Comparison of ENCODE assay signal across 6 cellular contexts in the genomic region with DNA sequence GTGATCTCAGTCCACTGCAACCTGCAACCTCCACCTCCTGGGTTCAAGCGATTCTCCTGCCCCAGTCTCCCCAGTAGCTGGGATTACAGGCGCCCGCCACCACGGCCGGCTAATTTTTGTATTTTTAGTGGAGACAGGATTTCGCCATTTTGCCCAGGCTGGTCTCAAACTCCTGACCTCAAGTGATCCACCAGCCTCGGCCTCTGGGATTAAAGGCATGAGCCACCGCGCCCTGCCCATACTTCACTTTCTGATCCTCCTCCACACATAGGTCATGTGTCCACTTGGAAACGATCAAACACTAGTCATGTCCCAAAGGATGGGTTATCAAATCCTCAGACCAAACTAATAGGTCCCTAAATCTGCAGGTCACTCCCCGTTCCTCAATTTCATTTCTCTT. TPM values are rescaled to one million over a fixed set of nuclear protein-coding genes. Genes with fewer than 3 reads are reported as not detected.
DNase-seq lines count a peak whose midpoint lies in the region; ATAC-seq and TF ChIP-seq lines count a peak whose summit lies in the region.
"Not testable (repeated sequence)": the region's sequence is repeated elsewhere in the genome, so short reads cannot be mapped to it uniquely, and the experiment has no call there.

No MANE protein-coding gene starts in this region.

- H3K4me1 ChIP-seq in CD8-positive, alpha-beta memory T cell (ENCODE audit: insufficient read depth, low read length): peaks cover 23% of the 10 kb centered on the region
- peaks cover 23% of the 10 kb centered on the region for H3K4me1 ChIP-seq in OCI-LY3 (ENCODE audit: low read length)
- H3K4me1 ChIP-seq in mesendoderm (ENCODE audit: control insufficient read depth, low read depth, low read length): not testable (repeated sequence)

- H2BK5ac ChIP-seq in mesendoderm (ENCODE audit: low read length): not testable (repeated sequence)

- not testable (repeated sequence) for H4K8ac ChIP-seq in mesendoderm (ENCODE audit: low read depth, low read length)

- peak overlapping the region; percentile 82 for H3K27ac ChIP-seq in CD8-positive, alpha-beta memory T cell (ENCODE audit: low read depth, low read length)
- H3K27ac ChIP-seq in OCI-LY3 (ENCODE audit: low read length); mesendoderm (ENCODE audit: low read depth, low read length): not testable (repeated sequence)
- peak overlapping the region; percentile 93 for H3K27ac ChIP-seq in epithelial cell of prostate

- peaks cover 44% of the 10 kb centered on the region for H3K79me2 ChIP-seq in OCI-LY3 (ENCODE audit: low read length)
- peaks cover 23% of the 10 kb centered on the region for H3K79me2 ChIP-seq in mesendoderm (ENCODE audit: control insufficient read depth, insufficient read depth, low read length)

- not testable (repeated sequence) for H2AK5ac ChIP-seq in mesendoderm (ENCODE audit: low read length)

- not testable (repeated sequence) for H2BK120ac ChIP-seq in mesendoderm (ENCODE audit: low read depth, low read length)

- peak overlapping the region; percentile 73 for H3K4me3 ChIP-seq in CD8-positive, alpha-beta memory T cell (ENCODE audit: low read length)
- H3K4me3 ChIP-seq in OCI-LY3 (ENCODE audit: low read length) (peak overlapping the region; percentile 98), mesendoderm (ENCODE audit: low read length) (peak overlapping the region; percentile 96)

- DNase-seq in CD8-positive, alpha-beta memory T cell; activated naive CD4-positive, alpha-beta T cell treated with anti-CD3 and anti-CD28 coated beads, Interleukin-2, amount 50 U/mL, for 72 hours (ENCODE audit: low spot score in 2 of 2); epithelial cell of prostate (ENCODE audit: low read depth, low spot score); mesendoderm: not testable (repeated sequence)

- H3K4me3 Mint-ChIP-seq in CD8-positive, alpha-beta memory T cell: peak overlapping the region; percentile 98 to 100 (median 99)
- peak overlapping the region; percentile 96 for H3K4me3 Mint-ChIP-seq in stimulated activated memory B cell treated with anti-CD40 and anti-IgM and Interleukin-4, amounts not matched to agents 10 μg/mL and 1 μg/mL and 100 μg/mL, for 72 hours

- not testable (repeated sequence) for H3K27me3 ChIP-seq in CD8-positive, alpha-beta memory T cell (ENCODE audit: insufficient read depth, low read length, poor library complexity, severe bottlenecking); OCI-LY3 (ENCODE audit: low read depth, low read length); mesendoderm (ENCODE audit: insufficient read depth, low read length, poor library complexity)

- H3K56ac ChIP-seq in mesendoderm (ENCODE audit: low read length): peak overlapping the region; percentile 99

- H2AFZ ChIP-seq in OCI-LY3 (ENCODE audit: low read depth, low read length): not testable (repeated sequence)

- not testable (repeated sequence) for ATAC-seq in activated naive CD4-positive, alpha-beta T cell treated with anti-CD3 and anti-CD28 coated beads, Interleukin-2, amount 50 U/mL, for 72 hours; stimulated activated memory B cell treated with anti-CD40 and anti-IgM and Interleukin-4, amounts not matched to agents 10 μg/mL and 1 μg/mL and 100 μg/mL, for 72 hours

- not testable (repeated sequence) for H3K27me3 Mint-ChIP-seq in CD8-positive, alpha-beta memory T cell; stimulated activated memory B cell treated with anti-CD40 and anti-IgM and Interleukin-4, amounts not matched to agents 10 μg/mL and 1 μg/mL and 100 μg/mL, for 72 hours

- POLR2A ChIA-PET in CD8-positive, alpha-beta memory T cell (lab: Charles Lee): not testable (repeated sequence)

- not testable (repeated sequence) for H4K5ac ChIP-seq in mesendoderm (ENCODE audit: low read length)

- not testable (repeated sequence) for H2BK15ac ChIP-seq in mesendoderm (replicated peaks; ENCODE audit: low read depth)

- peaks cover 27 to 42% (median 34%) of the 10 kb centered on the region in 3 donors for H3K4me1 Mint-ChIP-seq in CD8-positive, alpha-beta memory T cell
- peaks cover 26% of the 10 kb centered on the region for H3K4me1 Mint-ChIP-seq in stimulated activated memory B cell treated with anti-CD40 and anti-IgM and Interleukin-4, amounts not matched to agents 10 μg/mL and 1 μg/mL and 100 μg/mL, for 72 hours

- H3K4ac ChIP-seq in mesendoderm (ENCODE audit: low read depth, low read length): not testable (repeated sequence)

- CTCF ChIA-PET in CD8-positive, alpha-beta memory T cell (lab: Charles Lee): not testable (repeated sequence)

- not testable (repeated sequence) for H3K36me3 ChIP-seq in CD8-positive, alpha-beta memory T cell (ENCODE audit: insufficient read depth, low read length); mesendoderm (ENCODE audit: control insufficient read depth, insufficient read depth, low read length)
- H3K36me3 ChIP-seq in OCI-LY3 (replicated peaks; ENCODE audit: low read depth, low read length): peaks cover 16% of the 10 kb centered on the region

- not testable (repeated sequence) for H3K18ac ChIP-seq in mesendoderm (ENCODE audit: low read length)

- H3K36me3 Mint-ChIP-seq in CD8-positive, alpha-beta memory T cell: peaks cover 0 to 32% (median 3%) of the 10 kb centered on the region in 3 donors
- H3K36me3 Mint-ChIP-seq in activated naive CD4-positive, alpha-beta T cell treated with anti-CD3 and anti-CD28 coated beads, Interleukin-2, amount 50 U/mL, for 72 hours: peaks cover 12 to 14% of the 10 kb centered on the region in 2 donors
- H3K36me3 Mint-ChIP-seq in stimulated activated memory B cell treated with anti-CD40 and anti-IgM and Interleukin-4, amounts not matched to agents 10 μg/mL and 1 μg/mL and 100 μg/mL, for 72 hours: peaks cover 15% of the 10 kb centered on the region

- not testable (repeated sequence) for TF ChIP-seq CTCF in OCI-LY3 (IDR thresholded peaks at IDR 0.05; ENCODE audit: low read depth, low read length)

- WGBS in mesendoderm (ENCODE audit: extremely low coverage, insufficient coverage, low lambda C conversion rate): no CpG with 5 or more reads among the region's 11 CpGs

- H3K9ac ChIP-seq in OCI-LY3 (ENCODE audit: low read length) (peak overlapping the region; percentile 95), mesendoderm (ENCODE audit: low read length) (peak overlapping the region; percentile 92)

- peak overlapping the region; percentile 94 for H3K4me2 ChIP-seq in OCI-LY3 (ENCODE audit: low read length)
- H3K4me2 ChIP-seq in mesendoderm (ENCODE audit: low read length): peak overlapping the region; percentile 54

- H3K27ac Mint-ChIP-seq in CD8-positive, alpha-beta memory T cell: peak overlapping the region in 6 of 8 donors; percentile 92 to 99 (median 99)
- H3K27ac Mint-ChIP-seq in activated naive CD4-positive, alpha-beta T cell treated with anti-CD3 and anti-CD28 coated beads, Interleukin-2, amount 50 U/mL, for 72 hours: peak overlapping the region; percentile 100
- peak overlapping the region; percentile 96 for H3K27ac Mint-ChIP-seq in stimulated activated memory B cell treated with anti-CD40 and anti-IgM and Interleukin-4, amounts not matched to agents 10 μg/mL and 1 μg/mL and 100 μg/mL, for 72 hours

- H4K20me1 ChIP-seq in OCI-LY3 (ENCODE audit: insufficient read depth, low read length): not testable (repeated sequence)

- not testable (repeated sequence) for H3K9me3 ChIP-seq in CD8-positive, alpha-beta memory T cell (ENCODE audit: low read length); OCI-LY3 (ENCODE audit: insufficient read depth, low read length)

- H3K9me3 Mint-ChIP-seq in CD8-positive, alpha-beta memory T cell; activated naive CD4-positive, alpha-beta T cell treated with anti-CD3 and anti-CD28 coated beads, Interleukin-2, amount 50 U/mL, for 72 hours; stimulated activated memory B cell treated with anti-CD40 and anti-IgM and Interleukin-4, amounts not matched to agents 10 μg/mL and 1 μg/mL and 100 μg/mL, for 72 hours: not testable (repeated sequence)

- not testable (repeated sequence) for H3K23ac ChIP-seq in mesendoderm (ENCODE audit: low read length)

- H3K79me1 ChIP-seq in mesendoderm (ENCODE audit: low read length): not testable (repeated sequence)

RNA-seq across cellular contexts. Expression of gene BLOC1S2, which starts 1.2 kb away (rescaled TPM):
- total RNA-seq in CD8-positive, alpha-beta memory T cell: 10 to 100 TPM; 69.7 to 73.2 TPM
- polyA plus RNA-seq in CD8-positive, alpha-beta memory T cell: 74.6 TPM
- 100 to 1,000 TPM in 1 of 2 donors, 10 to 100 TPM in 1; 48.0 to 112 TPM for total RNA-seq in activated naive CD4-positive, alpha-beta T cell treated with anti-CD3 and anti-CD28 coated beads, Interleukin-2, amount 50 U/mL, for 72 hours
- 60.3 TPM for polyA plus RNA-seq in mesendoderm (2013, experiment 1 of 2)
- polyA plus RNA-seq in mesendoderm (2013, experiment 2 of 2): 59.0 TPM

RNA-seq across cellular contexts. Expression of gene CWF19L1, which starts 17.9 kb away (rescaled TPM):
- 10 to 100 TPM; 45.7 to 48.5 TPM for total RNA-seq in CD8-positive, alpha-beta memory T cell
- 29.9 TPM for polyA plus RNA-seq in CD8-positive, alpha-beta memory T cell
- 10 to 100 TPM; 41.1 to 50.6 TPM for total RNA-seq in activated naive CD4-positive, alpha-beta T cell treated with anti-CD3 and anti-CD28 coated beads, Interleukin-2, amount 50 U/mL, for 72 hours
- polyA plus RNA-seq in mesendoderm (2013, experiment 1 of 2): 21.8 TPM
- 21.0 TPM for polyA plus RNA-seq in mesendoderm (2013, experiment 2 of 2)

RNA-seq across cellular contexts. Expression of gene PKD2L1, which starts 44.7 kb away (rescaled TPM):
- not detected for total RNA-seq in CD8-positive, alpha-beta memory T cell
- not detected for polyA plus RNA-seq in CD8-positive, alpha-beta memory T cell
- under 1 TPM in 1 of 2 donors, not detected in 1; 0.10 TPM for total RNA-seq in activated naive CD4-positive, alpha-beta T cell treated with anti-CD3 and anti-CD28 coated beads, Interleukin-2, amount 50 U/mL, for 72 hours
- polyA plus RNA-seq in mesendoderm (2013, experiment 1 of 2): 0.04 TPM
- 0.07 TPM for polyA plus RNA-seq in mesendoderm (2013, experiment 2 of 2)

RNA-seq across cellular contexts. Expression of gene CHUK, which starts 55.9 kb away (rescaled TPM):
- 10 to 100 TPM; 41.1 to 41.4 TPM for total RNA-seq in CD8-positive, alpha-beta memory T cell
- polyA plus RNA-seq in CD8-positive, alpha-beta memory T cell: 17.4 TPM
- 10 to 100 TPM; 18.8 to 42.4 TPM for total RNA-seq in activated naive CD4-positive, alpha-beta T cell treated with anti-CD3 and anti-CD28 coated beads, Interleukin-2, amount 50 U/mL, for 72 hours
- 12.8 TPM for polyA plus RNA-seq in mesendoderm (2013, experiment 1 of 2)
- polyA plus RNA-seq in mesendoderm (2013, experiment 2 of 2): 12.5 TPM
